23 cellular contexts compared by ENCODE assay signal in genomic region chr15:41567261-41567660, GRCh38. TPM values are rescaled to one million over a fixed set of nuclear protein-coding genes. Genes with fewer than 3 reads are reported as not detected.
DNase-seq lines count a peak whose midpoint lies in the region; ATAC-seq and TF ChIP-seq lines count a peak whose summit lies in the region.
"Had no signal": no experiment of that assay in that cellular context is flagged by ENCODE, and none has a peak within 500 bp of the region (broad histone marks: within the 10 kb centered on the region; RNA-seq: fewer than 3 reads in every experiment).

No MANE protein-coding gene starts in this region.

- no peak overlapping the region for H3K4me3 ChIP-seq in HUES6 (ENCODE audit: low read depth, low read length)
- no peak overlapping the region for H3K4me3 ChIP-seq in dorsolateral prefrontal cortex
- H3K4me3 ChIP-seq in mesodermal cell (ENCODE audit: extremely low read depth, insufficient read depth, low read length, poor library complexity, severe bottlenecking), result no peak overlapping the region
- no peak overlapping the region for H3K4me3 ChIP-seq in aorta (ENCODE audit: low read length in 2 of 2)
- H3K4me3 ChIP-seq: lower lobe of right lung, PC-9, transverse colon had no signal

- H3K9me3 ChIP-seq in HUES6 (ENCODE audit: control insufficient read depth, insufficient read depth, low read depth, low read length), result no peaks in the 10 kb centered on the region
- H3K9me3 ChIP-seq in mesodermal cell (ENCODE audit: control insufficient read depth, low read length), result no peaks in the 10 kb centered on the region
- no peaks in the 10 kb centered on the region for H3K9me3 ChIP-seq in aorta (ENCODE audit: control insufficient read depth, low read length)
- H3K9me3 ChIP-seq: lower lobe of right lung, transverse colon had no signal

- H3K27me3 ChIP-seq in HUES6 (ENCODE audit: control insufficient read depth, insufficient read depth, low read length), result no peaks in the 10 kb centered on the region
- H3K27me3 ChIP-seq in dorsolateral prefrontal cortex, result no peaks in the 10 kb centered on the region
- H3K27me3 ChIP-seq in aorta (ENCODE audit: control insufficient read depth in 1 of 2, insufficient read depth in 2 of 2, low read length in 1 of 2), result no peaks in the 10 kb centered on the region
- H3K27me3 ChIP-seq: transverse colon had no signal

- H3K4me1 ChIP-seq in HUES6 (ENCODE audit: control insufficient read depth, insufficient read depth, low read length), result peaks cover 68% of the 10 kb centered on the region
- H3K4me1 ChIP-seq in mesodermal cell (ENCODE audit: control insufficient read depth, insufficient read depth, low read length, poor library complexity, severe bottlenecking), result peaks cover 73% of the 10 kb centered on the region
- no peaks in the 10 kb centered on the region for H3K4me1 ChIP-seq in aorta (ENCODE audit: control insufficient read depth in 1 of 2, insufficient read depth in 2 of 2, low read length in 2 of 2)
- H3K4me1 ChIP-seq: transverse colon had no signal

- DNase-seq in dorsolateral prefrontal cortex, result no peak
- DNase-seq in substantia nigra (lab: John Stamatoyannopoulos, UW), result no peak
- DNase-seq in activated naive CD4-positive, alpha-beta T cell treated with Interleukin-2 at 50 U/mL for 16 hours, result no peak
- no peak for DNase-seq in aorta
- DNase-seq in 8988T, result no peak
- DNase-seq: activated CD4-positive, alpha-beta T cell treated with anti-CD3 and anti-CD28 coated beads for 48 hours; activated CD8-positive, alpha-beta memory T cell treated with anti-CD3 and anti-CD28 coated beads for 24 hours; activated effector memory CD4-positive, alpha-beta T cell treated with Interleukin-2 at 50 U/mL for 16 hours; activated naive CD8-positive, alpha-beta T cell treated with anti-CD3 and anti-CD28 coated beads, Interleukin-2, amount 10 ng/mL, durations not matched to agents 7 days and 5 days; cerebellar nuclear complex; COR-L47; effector CD4-positive, alpha-beta T cell; GF-D8; Kasumi-1; lower lobe of right lung; NCI-H1694 treated with DMSO at 0.1 percent for 48 hours; NK-92 treated with Interleukin-12 subunit alpha and Interleukin-12 subunit beta, amount 100 ng/mL, for 24 hours; PC-9; T-helper 2 cell; transverse colon had no signal

- TF ChIP-seq CTCF in dorsolateral prefrontal cortex (IDR thresholded peaks at IDR 0.05 in 54 of 56, conservative IDR thresholded peaks at IDR 0.05 in 2 of 56; ENCODE audit: low read depth in 1 of 56, partially characterized antibody in 56 of 56), result no peak

- peaks cover 47% of the 10 kb centered on the region for H3K36me3 ChIP-seq in HUES6 (ENCODE audit: control insufficient read depth, insufficient read depth, low read length)
- H3K36me3 ChIP-seq in mesodermal cell (ENCODE audit: control insufficient read depth, insufficient read depth, low read length), result peaks cover 72% of the 10 kb centered on the region
- H3K36me3 ChIP-seq in aorta (ENCODE audit: control insufficient read depth in 1 of 2, insufficient read depth in 2 of 2, low read length in 1 of 2), result no peaks in the 10 kb centered on the region
- H3K36me3 ChIP-seq: transverse colon had no signal

- 100% methylated on average over 2 of the region's 6 CpGs for WGBS in mesodermal cell (ENCODE audit: insufficient coverage in 2 of 2), 2 experiments
- 97 to 98% methylated on average over 6 of the region's 6 CpGs for WGBS in aorta, 2 donors

- H3K27ac ChIP-seq in HUES6 (ENCODE audit: low read depth, low read length), result peak overlapping the region; percentile 97
- peak overlapping the region in 57 of 59 donors; percentile 11 to 99 (median 92) for H3K27ac ChIP-seq in dorsolateral prefrontal cortex
- H3K27ac ChIP-seq in mesodermal cell (ENCODE audit: low read depth, low read length, severe bottlenecking), result peak overlapping the region; percentile 98
- peak overlapping the region; percentile 93 for H3K27ac ChIP-seq in substantia nigra (ENCODE audit: low read depth, low read length, poor library complexity, severe bottlenecking)
- H3K27ac ChIP-seq in aorta (ENCODE audit: low read depth in 1 of 2, low read length in 2 of 2), result no peak overlapping the region
- H3K27ac ChIP-seq: lower lobe of right lung, PC-9, transverse colon had no signal

- intact Hi-C loops in dorsolateral prefrontal cortex (cut with DNase I) (no loop called here), aorta (cut with DNase I) (no loop called here)

- H3K9ac ChIP-seq in HUES6 (ENCODE audit: low read length), result peak overlapping the region; percentile 79

- no peak for ATAC-seq in aorta (ENCODE audit: low FRiP score)
- ATAC-seq: Right ventricle myocardium inferior had no signal

RNA-seq across cellular contexts. Expression of gene TYRO3, which starts 8.2 kb away (rescaled TPM):
- total RNA-seq in dorsolateral prefrontal cortex, result 100 to 1,000 TPM; 151 to 285 (median 212) TPM
- polyA plus RNA-seq in mesodermal cell (2013, experiment 1 of 2), result 81.7 TPM
- polyA plus RNA-seq in mesodermal cell (2013, experiment 2 of 2), result 79.1 TPM
- total RNA-seq in aorta, result 1 to 10 TPM; 6.0 to 9.8 TPM
- polyA plus RNA-seq in aorta, result 1 to 10 TPM; 3.4 to 4.5 TPM

RNA-seq across cellular contexts. Expression of gene RPAP1, which starts 23.2 kb away (rescaled TPM):
- total RNA-seq in dorsolateral prefrontal cortex, result 10 to 100 TPM; 24.8 to 60.8 (median 39.0) TPM
- 38.0 TPM for polyA plus RNA-seq in mesodermal cell (2013, experiment 1 of 2)
- polyA plus RNA-seq in mesodermal cell (2013, experiment 2 of 2), result 26.4 TPM
- 10 to 100 TPM; 19.9 to 27.5 TPM for total RNA-seq in aorta
- 1 to 10 TPM; 7.5 to 8.6 TPM for polyA plus RNA-seq in aorta

RNA-seq across cellular contexts. Expression of gene LTK, which starts 53.6 kb away (rescaled TPM):
- total RNA-seq in dorsolateral prefrontal cortex, result 1 to 10 TPM in 112 of 120 experiments, under 1 TPM in 8; 0.15 to 7.3 (median 2.6) TPM
- polyA plus RNA-seq in mesodermal cell (2013, experiment 1 of 2), result 1.8 TPM
- polyA plus RNA-seq in mesodermal cell (2013, experiment 2 of 2), result 2.2 TPM
- 1 to 10 TPM in 1 of 2 donors, under 1 TPM in 1; 0.19 to 1.1 TPM for total RNA-seq in aorta
- 1 to 10 TPM in 1 of 2 donors, under 1 TPM in 1; 0.38 to 1.9 TPM for polyA plus RNA-seq in aorta

Comparison
In these comparisons a context has a peak if more than half of its experiments do, and no peak if none do; other contexts are left out.
1. H3K27ac ChIP-seq: peak in HUES6 (single experiment), dorsolateral prefrontal cortex (57 of 59), mesodermal cell (single experiment) and substantia nigra (single experiment); none in aorta (0 of 2).
2. RNA of gene TYRO3, which starts 8.2 kb away (total RNA-seq): 151 to 285 TPM in dorsolateral prefrontal cortex; 6.0 to 9.8 TPM in aorta; every median in the first group is over 10 times any median in the second.